In genomic region chr12:26037615-26038180, GRCh38 we compare ENCODE assay signal across 2 cellular contexts.
TF ChIP-seq lines count a peak whose summit lies in the region.

No MANE protein-coding gene starts in this region.

TF ChIP-seq in GM23338, 12 proteins besides CTCF, POLR2A, EP300 and RAD21 (continued from another document):
- TF ChIP-seq ZNF462 (CRISPR knock-in tag; IDR thresholded peaks at IDR 0.05) (no peak), JUNB (IDR thresholded peaks at IDR 0.05; ENCODE audit: unreplicated experiment) (no peak), ZNF114 (CRISPR knock-in tag; IDR thresholded peaks at IDR 0.05) (no peak)

TF ChIP-seq in H1, 55 proteins besides CTCF, POLR2A, EP300 and RAD21 (continued from another document):
- no peak for TF ChIP-seq FOSL1 (IDR thresholded peaks at IDR 0.05; ENCODE audit: insufficient read depth, low read depth, low read length)
TF ChIP-seq in H1: peak in this region for 0.
